1 cellular context compared by ENCODE assay signal in genomic region chr4:76782837-76783236, GRCh38.
TF ChIP-seq lines count a peak whose summit lies in the region.

No MANE protein-coding gene starts in this region.

TF ChIP-seq in GM23338, 12 proteins besides CTCF, POLR2A, EP300 and RAD21 (continued from another document):
- TF ChIP-seq, protein P1, sequence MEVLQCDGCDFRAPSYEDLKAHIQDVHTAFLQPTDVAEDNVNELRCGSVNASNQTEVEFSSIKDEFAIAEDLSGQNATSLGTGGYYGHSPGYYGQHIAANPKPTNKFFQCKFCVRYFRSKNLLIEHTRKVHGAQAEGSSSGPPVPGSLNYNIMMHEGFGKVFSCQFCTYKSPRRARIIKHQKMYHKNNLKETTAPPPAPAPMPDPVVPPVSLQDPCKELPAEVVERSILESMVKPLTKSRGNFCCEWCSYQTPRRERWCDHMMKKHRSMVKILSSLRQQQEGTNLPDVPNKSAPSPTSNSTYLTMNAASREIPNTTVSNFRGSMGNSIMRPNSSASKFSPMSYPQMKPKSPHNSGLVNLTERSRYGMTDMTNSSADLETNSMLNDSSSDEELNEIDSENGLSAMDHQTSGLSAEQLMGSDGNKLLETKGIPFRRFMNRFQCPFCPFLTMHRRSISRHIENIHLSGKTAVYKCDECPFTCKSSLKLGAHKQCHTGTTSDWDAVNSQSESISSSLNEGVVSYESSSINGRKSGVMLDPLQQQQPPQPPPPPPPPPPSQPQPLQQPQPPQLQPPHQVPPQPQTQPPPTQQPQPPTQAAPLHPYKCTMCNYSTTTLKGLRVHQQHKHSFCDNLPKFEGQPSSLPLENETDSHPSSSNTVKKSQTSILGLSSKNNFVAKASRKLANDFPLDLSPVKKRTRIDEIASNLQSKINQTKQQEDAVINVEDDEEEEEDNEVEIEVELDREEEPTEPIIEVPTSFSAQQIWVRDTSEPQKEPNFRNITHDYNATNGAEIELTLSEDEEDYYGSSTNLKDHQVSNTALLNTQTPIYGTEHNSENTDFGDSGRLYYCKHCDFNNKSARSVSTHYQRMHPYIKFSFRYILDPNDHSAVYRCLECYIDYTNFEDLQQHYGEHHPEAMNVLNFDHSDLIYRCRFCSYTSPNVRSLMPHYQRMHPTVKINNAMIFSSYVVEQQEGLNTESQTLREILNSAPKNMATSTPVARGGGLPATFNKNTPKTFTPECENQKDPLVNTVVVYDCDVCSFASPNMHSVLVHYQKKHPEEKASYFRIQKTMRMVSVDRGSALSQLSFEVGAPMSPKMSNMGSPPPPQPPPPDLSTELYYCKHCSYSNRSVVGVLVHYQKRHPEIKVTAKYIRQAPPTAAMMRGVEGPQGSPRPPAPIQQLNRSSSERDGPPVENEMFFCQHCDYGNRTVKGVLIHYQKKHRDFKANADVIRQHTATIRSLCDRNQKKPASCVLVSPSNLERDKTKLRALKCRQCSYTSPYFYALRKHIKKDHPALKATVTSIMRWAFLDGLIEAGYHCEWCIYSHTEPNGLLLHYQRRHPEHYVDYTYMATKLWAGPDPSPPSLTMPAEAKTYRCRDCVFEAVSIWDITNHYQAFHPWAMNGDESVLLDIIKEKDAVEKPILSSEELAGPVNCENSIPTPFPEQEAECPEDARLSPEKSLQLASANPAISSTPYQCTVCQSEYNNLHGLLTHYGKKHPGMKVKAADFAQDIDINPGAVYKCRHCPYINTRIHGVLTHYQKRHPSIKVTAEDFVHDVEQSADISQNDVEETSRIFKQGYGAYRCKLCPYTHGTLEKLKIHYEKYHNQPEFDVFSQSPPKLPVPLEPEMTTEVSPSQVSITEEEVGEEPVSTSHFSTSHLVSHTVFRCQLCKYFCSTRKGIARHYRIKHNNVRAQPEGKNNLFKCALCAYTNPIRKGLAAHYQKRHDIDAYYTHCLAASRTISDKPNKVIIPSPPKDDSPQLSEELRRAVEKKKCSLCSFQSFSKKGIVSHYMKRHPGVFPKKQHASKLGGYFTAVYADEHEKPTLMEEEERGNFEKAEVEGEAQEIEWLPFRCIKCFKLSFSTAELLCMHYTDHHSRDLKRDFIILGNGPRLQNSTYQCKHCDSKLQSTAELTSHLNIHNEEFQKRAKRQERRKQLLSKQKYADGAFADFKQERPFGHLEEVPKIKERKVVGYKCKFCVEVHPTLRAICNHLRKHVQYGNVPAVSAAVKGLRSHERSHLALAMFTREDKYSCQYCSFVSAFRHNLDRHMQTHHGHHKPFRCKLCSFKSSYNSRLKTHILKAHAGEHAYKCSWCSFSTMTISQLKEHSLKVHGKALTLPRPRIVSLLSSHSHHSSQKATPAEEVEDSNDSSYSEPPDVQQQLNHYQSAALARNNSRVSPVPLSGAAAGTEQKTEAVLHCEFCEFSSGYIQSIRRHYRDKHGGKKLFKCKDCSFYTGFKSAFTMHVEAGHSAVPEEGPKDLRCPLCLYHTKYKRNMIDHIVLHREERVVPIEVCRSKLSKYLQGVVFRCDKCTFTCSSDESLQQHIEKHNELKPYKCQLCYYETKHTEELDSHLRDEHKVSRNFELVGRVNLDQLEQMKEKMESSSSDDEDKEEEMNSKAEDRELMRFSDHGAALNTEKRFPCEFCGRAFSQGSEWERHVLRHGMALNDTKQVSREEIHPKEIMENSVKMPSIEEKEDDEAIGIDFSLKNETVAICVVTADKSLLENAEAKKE (CRISPR knock-in tag; IDR thresholded peaks at IDR 0.05) = no peak
- TF ChIP-seq EZH2 (IDR thresholded peaks at IDR 0.05; ENCODE audit: low read depth, unreplicated experiment) (no peak), EZH2phosphoT487 (IDR thresholded peaks at IDR 0.05; ENCODE audit: unreplicated experiment) (no peak), JUNB (IDR thresholded peaks at IDR 0.05; ENCODE audit: unreplicated experiment) (no peak), CREB1 (CRISPR knock-in tag; IDR thresholded peaks at IDR 0.05; ENCODE audit: low read depth) (no peak)
